20 cellular contexts compared by ENCODE assay signal in genomic region chr5:81482595-81482994, GRCh38.
DNase-seq lines count a peak whose midpoint lies in the region; ATAC-seq and TF ChIP-seq lines count a peak whose summit lies in the region.
"Had no signal": no experiment of that assay in that cellular context is flagged by ENCODE, and none has a peak within 500 bp of the region (broad histone marks: within the 10 kb centered on the region; RNA-seq: fewer than 3 reads in every experiment).

No MANE protein-coding gene starts in this region.

- no peak overlapping the region for H2BK5ac ChIP-seq in IMR-90 (ENCODE audit: low read depth, low read length, poor library complexity, severe bottlenecking)

- H3K27ac ChIP-seq in IMR-90 (ENCODE audit: insufficient read depth, low read length) (no peak overlapping the region), smooth muscle cell (ENCODE audit: low read depth) (peak overlapping the region; percentile 6)
- H3K27ac ChIP-seq: A549, GM23248 had no signal

- H3K9me3 Mint-ChIP-seq in activated T-cell treated with anti-CD3 and anti-CD28 coated beads, Interleukin-2, amount 50 U/mL, for 72 hours, result no peaks in the 10 kb centered on the region
- H3K9me3 Mint-ChIP-seq: CD4-positive, alpha-beta T cell had no signal

- H3K14ac ChIP-seq in IMR-90 (replicated peaks; ENCODE audit: low read depth, low read length), result no peak overlapping the region

- dilution Hi-C loops in IMR-90 (cut with HindIII; ENCODE audit: low sequenced_read_pairs, unreplicated experiment), result no loop called here

- no peaks in the 10 kb centered on the region for H3K79me2 ChIP-seq in smooth muscle cell (ENCODE audit: low read depth)

- H3K4me2 ChIP-seq in IMR-90 (ENCODE audit: low read depth, low read length) (no peak overlapping the region), smooth muscle cell (peak overlapping the region; percentile 8)
- H3K4me2 ChIP-seq: A549 had no signal

- H2BK20ac ChIP-seq in IMR-90 (ENCODE audit: low read depth, low read length), result no peak overlapping the region

- intact Hi-C loops in IMR-90 (cut with micrococcal nuclease), result no loop called here

- H4K91ac ChIP-seq in IMR-90 (ENCODE audit: insufficient read depth, low read depth, low read length), result no peak overlapping the region

- H3K9ac ChIP-seq in IMR-90 (ENCODE audit: low read depth, low read length), result no peak overlapping the region
- no peak overlapping the region for H3K9ac ChIP-seq in smooth muscle cell (ENCODE audit: low read depth)
- H3K9ac ChIP-seq: GM23248 had no signal

- H2AFZ ChIP-seq in IMR-90 (replicated peaks; ENCODE audit: low read length, poor library complexity) (no peak overlapping the region), smooth muscle cell (ENCODE audit: low read depth) (no peak overlapping the region)
- H2AFZ ChIP-seq: GM23248 had no signal

- no peak overlapping the region for H2BK120ac ChIP-seq in IMR-90 (ENCODE audit: low read depth, low read length)

- H4K8ac ChIP-seq in IMR-90 (ENCODE audit: low read depth in 2 of 2, low read length in 2 of 2), result no peak overlapping the region

- DNase-seq in IMR-90 (peak; percentile 6), astrocyte of the hippocampus (ENCODE audit: low read depth, low spot score) (peak; percentile 50), left kidney (ENCODE audit: low read depth, low spot score) (peak; percentile 2), smooth muscle cell (lab: John Stamatoyannopoulos, UW; ENCODE audit: unreplicated experiment) (no peak), NCI-H187 (lab: John Stamatoyannopoulos, UW) (no peak)
- no peak for DNase-seq in activated T-cell treated with anti-CD3 and anti-CD28 coated beads, Interleukin-2, amount 50 U/mL, for 72 hours
- no peak for DNase-seq in activated CD8-positive, alpha-beta memory T cell treated with anti-CD3 and anti-CD28 coated beads for 24 hours
- DNase-seq: Caco-2; CD4-positive, alpha-beta T cell; GF-D8; GM23248; HCEC 1CT; MM.1S; NCI-H1092; NCI-H146; NCI-H2081; NCI-H510A; NCI-H774 had no signal

- H4K20me1 ChIP-seq in IMR-90 (ENCODE audit: insufficient read depth, low read length), result no peaks in the 10 kb centered on the region
- H4K20me1 ChIP-seq in smooth muscle cell (ENCODE audit: low read depth), result no peaks in the 10 kb centered on the region

- H3F3A ChIP-seq in smooth muscle cell (ENCODE audit: low read depth), result no peaks in the 10 kb centered on the region

- CTCF ChIA-PET in IMR-90 (lab: Yijun Ruan, JAX), result interaction anchor here (1.3 kb wide), 2 partner anchors 10 to 30 kb away, joined by 3 to 4 read pairs; no protein-coding TSS in a partner anchor

- no peak overlapping the region for H3K4ac ChIP-seq in IMR-90 (ENCODE audit: low read depth, low read length)

- H3K4me1 Mint-ChIP-seq in activated T-cell treated with anti-CD3 and anti-CD28 coated beads, Interleukin-2, amount 50 U/mL, for 72 hours (ENCODE audit: low read depth), result no peaks in the 10 kb centered on the region

- H3K4me3 ChIP-seq in IMR-90 (ENCODE audit: insufficient read depth, low read depth, low read length) (no peak overlapping the region), smooth muscle cell (no peak overlapping the region)
- H3K4me3 ChIP-seq: A549, GM23248 had no signal

- TF ChIP-seq POLR2A in IMR-90 (IDR thresholded peaks at IDR 0.05; ENCODE audit: low read depth, low read length), result no peak

- H3K18ac ChIP-seq in IMR-90 (ENCODE audit: low read depth, low read length), result no peak overlapping the region

- no peaks in the 10 kb centered on the region for H3K36me3 Mint-ChIP-seq in activated T-cell treated with anti-CD3 and anti-CD28 coated beads, Interleukin-2, amount 50 U/mL, for 72 hours (ENCODE audit: insufficient read depth in 2 of 2)

- H3K4me1 ChIP-seq in IMR-90 (ENCODE audit: control insufficient read depth, insufficient read depth, low read length), result no peaks in the 10 kb centered on the region
- no peaks in the 10 kb centered on the region for H3K4me1 ChIP-seq in smooth muscle cell (ENCODE audit: low read depth)
- H3K4me1 ChIP-seq: A549 had no signal

- no CpG with 5 or more reads among the region's 2 CpGs for WGBS in IMR-90 (ENCODE audit: extremely low coverage in 2 of 2, insufficient read length in 1 of 2), 2 experiments
- 42% methylated on average over 2 of the region's 2 CpGs for WGBS in smooth muscle cell (ENCODE audit: low lambda C conversion rate)

- H3K27ac Mint-ChIP-seq in activated T-cell treated with anti-CD3 and anti-CD28 coated beads, Interleukin-2, amount 50 U/mL, for 72 hours, result no peak overlapping the region
- H3K27ac Mint-ChIP-seq: CD4-positive, alpha-beta T cell had no signal

- H2BK15ac ChIP-seq in IMR-90 (ENCODE audit: low read depth, low read length), result no peak overlapping the region

- no peak for TF ChIP-seq RAD21 in IMR-90 (IDR thresholded peaks at IDR 0.05; ENCODE audit: low read length)

- H2AK5ac ChIP-seq in IMR-90 (ENCODE audit: low read depth, low read length), result no peak overlapping the region

- no peak overlapping the region for H3K23ac ChIP-seq in IMR-90 (ENCODE audit: low read depth, low read length)

- no peak overlapping the region for H3K56ac ChIP-seq in IMR-90 (ENCODE audit: extremely low read depth, insufficient read depth, low read length)

- in situ Hi-C loops in IMR-90 (cut with MboI; ENCODE audit: low sequenced_read_pairs), result no loop called here

- no peaks in the 10 kb centered on the region for H3K79me1 ChIP-seq in IMR-90 (ENCODE audit: low read depth in 1 of 2, low read length in 2 of 2)

- no peak overlapping the region for H2AK9ac ChIP-seq in IMR-90 (replicated peaks; ENCODE audit: low read depth, low read length, poor library complexity)

- BruUV-seq in IMR-90 (replicated peaks; lab: Mats Ljungman, UMichigan), result no TSS peak

- H3K27me3 Mint-ChIP-seq in activated T-cell treated with anti-CD3 and anti-CD28 coated beads, Interleukin-2, amount 50 U/mL, for 72 hours (ENCODE audit: low read depth), result no peaks in the 10 kb centered on the region
- H3K27me3 Mint-ChIP-seq: CD4-positive, alpha-beta T cell had no signal

- H3K9me1 ChIP-seq in IMR-90 (ENCODE audit: insufficient read depth, low read length), result no peaks in the 10 kb centered on the region

- TF ChIP-seq CTCF in IMR-90 (conservative IDR thresholded peaks at IDR 0.05; ENCODE audit: low read depth, low read length) (no peak), smooth muscle cell (IDR thresholded peaks at IDR 0.05; ENCODE audit: borderline replicate concordance, insufficient read depth, poor library complexity, severe bottlenecking) (no peak)

- H3K36me3 ChIP-seq in IMR-90 (ENCODE audit: control insufficient read depth, insufficient read depth, low read length) (no peaks in the 10 kb centered on the region), smooth muscle cell (ENCODE audit: low read depth) (no peaks in the 10 kb centered on the region)

- H3K27me3 ChIP-seq in IMR-90 (ENCODE audit: control insufficient read depth, insufficient read depth, low read length), result no peaks in the 10 kb centered on the region
- H3K27me3 ChIP-seq in smooth muscle cell (ENCODE audit: low read depth), result no peaks in the 10 kb centered on the region

- POLR2A ChIA-PET in IMR-90 (lab: Charles Lee; ENCODE audit: unreplicated experiment), result interaction anchor here (0.6 kb wide), 1 partner anchor 663 kb away, joined by 3 read pairs; no protein-coding TSS in a partner anchor

- no peak overlapping the region for H3K4me3 Mint-ChIP-seq in activated T-cell treated with anti-CD3 and anti-CD28 coated beads, Interleukin-2, amount 50 U/mL, for 72 hours
- H3K4me3 Mint-ChIP-seq: CD4-positive, alpha-beta T cell had no signal

- no peak overlapping the region for H4K5ac ChIP-seq in IMR-90 (ENCODE audit: low read depth, low read length)

- ATAC-seq in IMR-90 (ENCODE audit: low read depth), result 0 out of 2 replicates have a peak, but pooled peaks have one; percentile 32
- ATAC-seq in activated T-cell treated with anti-CD3 and anti-CD28 coated beads, Interleukin-2, amount 50 U/mL, for 72 hours (replicated peaks in 1 of 2), result no peak
- ATAC-seq: A549, Right ventricle myocardium inferior had no signal

- H3K9me3 ChIP-seq in IMR-90 (ENCODE audit: control insufficient read depth, insufficient read depth, low read length) (no peaks in the 10 kb centered on the region), smooth muscle cell (replicated peaks; ENCODE audit: low read depth) (no peaks in the 10 kb centered on the region)
- H3K9me3 ChIP-seq: A549, Caco-2 had no signal

TF ChIP-seq in IMR-90, 13 proteins besides CTCF, POLR2A, EP300 and RAD21:
- TF ChIP-seq BHLHE40 (IDR thresholded peaks at IDR 0.05; ENCODE audit: low read depth, low read length) (no peak), CHD1 (IDR thresholded peaks at IDR 0.05; ENCODE audit: low read depth, low read length) (no peak), MXI1 (IDR thresholded peaks at IDR 0.05; ENCODE audit: borderline replicate concordance, low read depth, low read length) (no peak), CEBPB (IDR thresholded peaks at IDR 0.05; ENCODE audit: low read depth, low read length) (no peak), MAZ (IDR thresholded peaks at IDR 0.05; ENCODE audit: borderline replicate concordance, low read depth, low read length) (no peak), RFX5 (IDR thresholded peaks at IDR 0.05; ENCODE audit: low read depth, low read length) (no peak), USF2 (IDR thresholded peaks at IDR 0.05; ENCODE audit: low read depth, low read length) (no peak), MAFK (IDR thresholded peaks at IDR 0.05; ENCODE audit: low read depth, low read length) (no peak), ELK1 (IDR thresholded peaks at IDR 0.05; ENCODE audit: borderline replicate concordance, low read depth, low read length) (no peak), NFE2L2 (IDR thresholded peaks at IDR 0.05; ENCODE audit: low read depth, low read length) (no peak), RCOR1 (IDR thresholded peaks at IDR 0.05; ENCODE audit: insufficient replicate concordance, low read length) (no peak)

Comparison
In these comparisons a context has a peak if more than half of its experiments do, and no peak if none do; other contexts are left out.
1. DNase-seq: peak in IMR-90 (single experiment), astrocyte of the hippocampus (single experiment) and left kidney (single experiment); none in smooth muscle cell (single experiment), activated T-cell treated with anti-CD3 and anti-CD28 coated beads, Interleukin-2, amount 50 U/mL, for 72 hours (0 of 2), NCI-H187 (0 of 2) and activated CD8-positive, alpha-beta memory T cell treated with anti-CD3 and anti-CD28 coated beads for 24 hours (single experiment).